In genomic region chr1:88404582-88404981, GRCh38 we compare ENCODE assay signal across 34 cellular contexts.
"Had no signal": no experiment of that assay in that cellular context is flagged by ENCODE, and none has a peak within 500 bp of the region (broad histone marks: within the 10 kb centered on the region; RNA-seq: fewer than 3 reads in every experiment).

No MANE protein-coding gene starts in this region.

- H3K27ac Mint-ChIP-seq: activated CD4-positive, alpha-beta memory T cell treated with anti-CD3 and anti-CD28 coated beads for 36 hours; activated CD4-positive, alpha-beta T cell treated with anti-CD3 and anti-CD28 coated beads for 36 hours; activated CD4-positive, alpha-beta T cell treated with anti-CD3 and anti-CD28 coated beads, Interleukin-2, amount 10 ng/mL, durations not matched to agents 24 days and 14 days; activated CD8-positive, alpha-beta T cell treated with anti-CD3 and anti-CD28 coated beads, Interleukin-2, amount 10 ng/mL, durations not matched to agents 7 days and 5 days; activated naive CD4-positive, alpha-beta T cell treated with anti-CD3 and anti-CD28 coated beads, Interleukin-2, amount 10 ng/mL, durations not matched to agents 7 days and 5 days; activated naive CD4-positive, alpha-beta T cell treated with anti-CD3 and anti-CD28 coated beads, Interleukin-2, amount 50 U/mL, for 72 hours; activated naive CD8-positive, alpha-beta T cell treated with anti-CD3 and anti-CD28 coated beads, Interleukin-2, amount 10 ng/mL, durations not matched to agents 7 days and 5 days; activated T-cell treated with anti-CD3 and anti-CD28 coated beads, Interleukin-2, amount 50 U/mL, for 24 hours; activated T-cell treated with anti-CD3 and anti-CD28 coated beads, Interleukin-2, amount 50 U/mL, for 72 hours; dendritic cell treated with granulocyte-macrophage colony-stimulating factor and Interleukin-4, amounts not matched to agents 40 ng/mL and 50 ng/mL, for 4 days; endodermal cell; T-cell; T-helper 1 cell treated with Interleukin-12 subunit alpha and Interleukin-12 subunit beta and Interleukin-4 antibody, amounts not matched to agents 30 μg/mL and 1 μg/mL, for 36 hours had no signal

- H3K36me3 Mint-ChIP-seq: activated CD4-positive, alpha-beta memory T cell treated with anti-CD3 and anti-CD28 coated beads for 36 hours; activated naive CD4-positive, alpha-beta T cell treated with anti-CD3 and anti-CD28 coated beads, Interleukin-2, amount 10 ng/mL, durations not matched to agents 7 days and 5 days; activated naive CD4-positive, alpha-beta T cell treated with anti-CD3 and anti-CD28 coated beads, Interleukin-2, amount 50 U/mL, for 72 hours; activated naive CD8-positive, alpha-beta T cell treated with anti-CD3 and anti-CD28 coated beads, Interleukin-2, amount 10 ng/mL, durations not matched to agents 7 days and 5 days; T-cell had no signal

- H3K9me3 Mint-ChIP-seq: activated CD4-positive, alpha-beta T cell treated with anti-CD3 and anti-CD28 coated beads, Interleukin-2, amount 10 ng/mL, durations not matched to agents 24 days and 14 days; activated naive CD4-positive, alpha-beta T cell treated with anti-CD3 and anti-CD28 coated beads, Interleukin-2, amount 10 ng/mL, durations not matched to agents 7 days and 5 days; central memory CD8-positive, alpha-beta T cell; T-helper 1 cell treated with Interleukin-12 subunit alpha and Interleukin-12 subunit beta and Interleukin-4 antibody, amounts not matched to agents 30 μg/mL and 1 μg/mL, for 36 hours had no signal

- H3K27me3 Mint-ChIP-seq: activated CD4-positive, alpha-beta memory T cell treated with anti-CD3 and anti-CD28 coated beads for 36 hours; activated CD4-positive, alpha-beta T cell treated with anti-CD3 and anti-CD28 coated beads for 36 hours; activated CD4-positive, alpha-beta T cell treated with anti-CD3 and anti-CD28 coated beads, Interleukin-2, amount 10 ng/mL, durations not matched to agents 24 days and 14 days; activated naive CD4-positive, alpha-beta T cell treated with anti-CD3 and anti-CD28 coated beads, Interleukin-2, amount 10 ng/mL, durations not matched to agents 7 days and 5 days; activated naive CD8-positive, alpha-beta T cell treated with anti-CD3 and anti-CD28 coated beads, Interleukin-2, amount 10 ng/mL, durations not matched to agents 7 days and 5 days; activated T-cell treated with anti-CD3 and anti-CD28 coated beads, Interleukin-2, amount 50 U/mL, for 24 hours; central memory CD8-positive, alpha-beta T cell; dendritic cell treated with granulocyte-macrophage colony-stimulating factor and Interleukin-4, amounts not matched to agents 40 ng/mL and 50 ng/mL, for 4 days had no signal

- H3K4me3 Mint-ChIP-seq: activated CD4-positive, alpha-beta memory T cell treated with anti-CD3 and anti-CD28 coated beads for 36 hours; activated CD4-positive, alpha-beta T cell treated with anti-CD3 and anti-CD28 coated beads for 36 hours; activated CD4-positive, alpha-beta T cell treated with anti-CD3 and anti-CD28 coated beads, Interleukin-2, amount 10 ng/mL, durations not matched to agents 24 days and 14 days; activated CD8-positive, alpha-beta T cell treated with anti-CD3 and anti-CD28 coated beads, Interleukin-2, amount 10 ng/mL, durations not matched to agents 7 days and 5 days; activated naive CD4-positive, alpha-beta T cell treated with anti-CD3 and anti-CD28 coated beads, Interleukin-2, amount 10 ng/mL, durations not matched to agents 7 days and 5 days; activated naive CD8-positive, alpha-beta T cell treated with anti-CD3 and anti-CD28 coated beads, Interleukin-2, amount 10 ng/mL, durations not matched to agents 7 days and 5 days; activated T-cell treated with anti-CD3 and anti-CD28 coated beads, Interleukin-2, amount 50 U/mL, for 24 hours; activated T-cell treated with anti-CD3 and anti-CD28 coated beads, Interleukin-2, amount 50 U/mL, for 72 hours; central memory CD8-positive, alpha-beta T cell; dendritic cell treated with granulocyte-macrophage colony-stimulating factor and Interleukin-4, amounts not matched to agents 40 ng/mL and 50 ng/mL, for 4 days; endodermal cell; T-cell; T-helper 1 cell treated with Interleukin-12 subunit alpha and Interleukin-12 subunit beta and Interleukin-4 antibody, amounts not matched to agents 30 μg/mL and 1 μg/mL, for 36 hours had no signal

- H3K4me3 ChIP-seq: coronary artery, dorsolateral prefrontal cortex, heart left ventricle had no signal

- H3K27ac ChIP-seq: brain microvascular endothelial cell, coronary artery, dorsolateral prefrontal cortex, heart left ventricle, WERI-Rb-1 had no signal

- H3K4me1 Mint-ChIP-seq: activated CD4-positive, alpha-beta T cell treated with anti-CD3 and anti-CD28 coated beads for 36 hours; activated CD4-positive, alpha-beta T cell treated with anti-CD3 and anti-CD28 coated beads, Interleukin-2, amount 10 ng/mL, durations not matched to agents 24 days and 14 days; activated naive CD4-positive, alpha-beta T cell treated with anti-CD3 and anti-CD28 coated beads, Interleukin-2, amount 10 ng/mL, durations not matched to agents 7 days and 5 days; activated naive CD8-positive, alpha-beta T cell treated with anti-CD3 and anti-CD28 coated beads, Interleukin-2, amount 10 ng/mL, durations not matched to agents 7 days and 5 days; central memory CD8-positive, alpha-beta T cell; T-cell had no signal

- H3K4me1 ChIP-seq: heart left ventricle had no signal

- DNase-seq: activated CD4-positive, alpha-beta memory T cell treated with anti-CD3 and anti-CD28 coated beads for 36 hours; activated CD4-positive, alpha-beta T cell treated with anti-CD3 and anti-CD28 coated beads for 36 hours; activated CD4-positive, alpha-beta T cell treated with anti-CD3 and anti-CD28 coated beads, Interleukin-2, amount 10 ng/mL, durations not matched to agents 24 days and 14 days; activated CD4-positive, CD25-positive, alpha-beta regulatory T cell; activated CD4-positive, CD25-positive, alpha-beta regulatory T cell treated with anti-CD3 and anti-CD28 coated beads, Interleukin-2, amount 50 U/mL, for 72 hours; activated CD8-positive, alpha-beta memory T cell treated with anti-CD3 and anti-CD28 coated beads, Interleukin-2, amount 50 U/mL, for 48 hours; activated CD8-positive, alpha-beta T cell treated with anti-CD3 and anti-CD28 coated beads, Interleukin-2, amount 10 ng/mL, durations not matched to agents 7 days and 5 days; activated gamma-delta T cell; activated naive CD4-positive, alpha-beta T cell; activated naive CD4-positive, alpha-beta T cell treated with anti-CD3 and anti-CD28 coated beads, Interleukin-2, amount 10 ng/mL, durations not matched to agents 7 days and 5 days; activated naive CD8-positive, alpha-beta T cell treated with anti-CD3 and anti-CD28 coated beads, Interleukin-2, amount 10 ng/mL, durations not matched to agents 7 days and 5 days; activated T-cell treated with anti-CD3 and anti-CD28 coated beads for 4 hours; activated T-cell treated with anti-CD3 and anti-CD28 coated beads, Interleukin-2, amount 50 U/mL, for 24 hours; activated T-cell treated with anti-CD3 and anti-CD28 coated beads, Interleukin-2, amount 50 U/mL, for 72 hours; amniotic stem cell; anterior cingulate cortex; brain microvascular endothelial cell; dorsolateral prefrontal cortex; effector memory CD4-positive, alpha-beta T cell; endodermal cell; foreskin fibroblast; glutamatergic neuron; heart left ventricle; T-cell; T1000; WERI-Rb-1 had no signal

- FAIRE-seq: astrocyte, bronchial epithelial cell had no signal

- ATAC-seq: activated CD4-positive, alpha-beta T cell treated with anti-CD3 and anti-CD28 coated beads for 36 hours; activated CD8-positive, alpha-beta T cell treated with anti-CD3 and anti-CD28 coated beads, Interleukin-2, amount 10 ng/mL, durations not matched to agents 7 days and 5 days; activated naive CD4-positive, alpha-beta T cell treated with anti-CD3 and anti-CD28 coated beads, Interleukin-2, amount 50 U/mL, for 72 hours; activated T-cell treated with anti-CD3 and anti-CD28 coated beads, Interleukin-2, amount 50 U/mL, for 72 hours; esophagus mucosa; heart left ventricle; T-cell had no signal

- H3K36me3 ChIP-seq: brain microvascular endothelial cell, heart left ventricle, WERI-Rb-1 had no signal

- H3K27me3 ChIP-seq: brain microvascular endothelial cell, dorsolateral prefrontal cortex, heart left ventricle had no signal
